Comparison of ENCODE assay signal across 31 cellular contexts in the genomic region with DNA sequence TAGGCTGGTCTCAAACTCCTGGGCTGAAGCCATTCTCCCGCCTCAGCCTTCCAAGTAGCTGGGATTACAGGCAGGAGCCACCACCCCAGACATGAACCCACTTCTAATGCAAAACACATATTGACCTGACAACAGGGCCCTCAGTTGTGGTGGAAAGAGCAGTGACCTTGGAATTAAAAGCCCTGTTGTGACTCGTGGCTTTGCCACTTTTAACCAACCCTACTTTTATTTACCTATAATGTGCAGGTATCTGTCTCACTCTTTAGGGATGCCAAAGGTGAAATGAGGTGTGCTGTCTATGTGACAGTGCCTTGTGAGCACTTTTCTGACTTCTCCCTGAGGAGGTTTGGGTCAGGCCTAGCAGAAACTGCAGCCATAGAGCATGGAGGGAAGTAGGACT.
DNase-seq lines count a peak whose midpoint lies in the region; ATAC-seq and TF ChIP-seq lines count a peak whose summit lies in the region.
"Had no signal": no experiment of that assay in that cellular context is flagged by ENCODE, and none has a peak within 500 bp of the region (broad histone marks: within the 10 kb centered on the region; RNA-seq: fewer than 3 reads in every experiment).

No MANE protein-coding gene starts in this region.

- H3K27ac ChIP-seq in heart right ventricle (peak overlapping the region in 6 of 10 donors; percentile 0 to 85 (median 11)), neutrophil (peak overlapping the region; percentile 43), upper lobe of left lung (peak overlapping the region in 3 of 4 donors; percentile 2 to 64 (median 32)), esophagus squamous epithelium (peak overlapping the region in 2 of 4 donors; percentile 14 to 29)
- H3K27ac ChIP-seq: epithelial cell of prostate, GM23248, Peyer's patch, vagina had no signal

- TF ChIP-seq CTCF in heart right ventricle (IDR thresholded peaks at IDR 0.05) (no peak), neutrophil (IDR thresholded peaks at IDR 0.05) (no peak), upper lobe of left lung (IDR thresholded peaks at IDR 0.05) (no peak), esophagus squamous epithelium (IDR thresholded peaks at IDR 0.05) (no peak)

- H3K36me3 ChIP-seq in heart right ventricle: no peaks in the 10 kb centered on the region
- H3K36me3 ChIP-seq in neutrophil: peaks cover 4% of the 10 kb centered on the region
- H3K36me3 ChIP-seq in upper lobe of left lung: no peaks in the 10 kb centered on the region
- H3K36me3 ChIP-seq in esophagus squamous epithelium: no peaks in the 10 kb centered on the region
- H3K36me3 ChIP-seq: Peyer's patch, vagina had no signal

- no peak overlapping the region for H3K4me3 Mint-ChIP-seq in dendritic cell treated with granulocyte-macrophage colony-stimulating factor and Interleukin-4, amounts not matched to agents 40 ng/mL and 50 ng/mL, for 4 days
- H3K4me3 Mint-ChIP-seq: activated CD8-positive, alpha-beta T cell treated with anti-CD3 and anti-CD28 coated beads, Interleukin-2, amount 10 ng/mL, durations not matched to agents 7 days and 5 days; activated naive CD4-positive, alpha-beta T cell treated with anti-CD3 and anti-CD28 coated beads, Interleukin-2, amount 10 ng/mL, durations not matched to agents 7 days and 5 days; activated T-helper 17 cell treated with anti-CD3 and anti-CD28 coated beads, Interleukin-2, amount 50 U/mL, for 72 hours; HFFc6; immature natural killer cell; mesothelial cell of epicardium; natural killer cell treated with Interleukin-12 subunit alpha and Interleukin-12 subunit beta and Interleukin-15 and Interleukin-18, amount 100 ng/mL, for 72 hours had no signal

- peak overlapping the region; percentile 9 for H3K27ac Mint-ChIP-seq in dendritic cell treated with granulocyte-macrophage colony-stimulating factor and Interleukin-4, amounts not matched to agents 40 ng/mL and 50 ng/mL, for 4 days
- H3K27ac Mint-ChIP-seq: activated CD8-positive, alpha-beta T cell treated with anti-CD3 and anti-CD28 coated beads, Interleukin-2, amount 10 ng/mL, durations not matched to agents 7 days and 5 days; activated naive CD4-positive, alpha-beta T cell treated with anti-CD3 and anti-CD28 coated beads, Interleukin-2, amount 10 ng/mL, durations not matched to agents 7 days and 5 days; activated T-helper 17 cell treated with anti-CD3 and anti-CD28 coated beads, Interleukin-2, amount 50 U/mL, for 72 hours; HFFc6; immature natural killer cell; mesothelial cell of epicardium; natural killer cell treated with Interleukin-12 subunit alpha and Interleukin-12 subunit beta and Interleukin-15 and Interleukin-18, amount 100 ng/mL, for 72 hours had no signal

- TF ChIP-seq POLR2A in upper lobe of left lung (IDR thresholded peaks at IDR 0.05) (no peak), esophagus squamous epithelium (IDR thresholded peaks at IDR 0.05) (no peak)

- no peak for TF ChIP-seq EP300 in upper lobe of left lung (IDR thresholded peaks at IDR 0.05)

- peaks cover 50% of the 10 kb centered on the region for H3K4me1 Mint-ChIP-seq in dendritic cell treated with granulocyte-macrophage colony-stimulating factor and Interleukin-4, amounts not matched to agents 40 ng/mL and 50 ng/mL, for 4 days (ENCODE audit: low read depth)
- H3K4me1 Mint-ChIP-seq: activated naive CD4-positive, alpha-beta T cell treated with anti-CD3 and anti-CD28 coated beads, Interleukin-2, amount 10 ng/mL, durations not matched to agents 7 days and 5 days; activated T-helper 17 cell treated with anti-CD3 and anti-CD28 coated beads, Interleukin-2, amount 50 U/mL, for 72 hours; immature natural killer cell had no signal

- H3K4me1 ChIP-seq in heart right ventricle (peaks cover 33 to 90% (median 82%) of the 10 kb centered on the region in 9 donors), neutrophil (ENCODE audit: control insufficient read depth in 1 of 2, insufficient read depth in 1 of 2, low read depth in 1 of 2, low read length in 1 of 2) (peaks cover 48 to 65% of the 10 kb centered on the region in 2 experiments), upper lobe of left lung (peaks cover 56 to 63% (median 62%) of the 10 kb centered on the region in 4 donors), esophagus squamous epithelium (peaks cover 12 to 81% (median 21%) of the 10 kb centered on the region in 3 donors)

- DNase-seq in heart right ventricle (no peak), left cardiac atrium (no peak), upper lobe of left lung (no peak), esophagus squamous epithelium (lab: John Stamatoyannopoulos, UW) (no peak), NCI-H187 (lab: John Stamatoyannopoulos, UW) (no peak)
- DNase-seq: activated CD4-positive, alpha-beta T cell treated with anti-CD3 and anti-CD28 coated beads for 4 hours; activated CD8-positive, alpha-beta T cell treated with anti-CD3 and anti-CD28 coated beads, Interleukin-2, amount 10 ng/mL, durations not matched to agents 7 days and 5 days; activated naive CD4-positive, alpha-beta T cell treated with anti-CD3 and anti-CD28 coated beads, Interleukin-2, amount 10 ng/mL, durations not matched to agents 7 days and 5 days; amniotic stem cell; Calu3; effector CD8-positive, alpha-beta T cell; GM23248; HFFc6; immature natural killer cell; IMR-90; left ventricle myocardium superior; NCI-H1048; NCI-H1930; NCI-H526; Peyer's patch; SHP77 treated with DMSO at 0.1 percent for 48 hours; stimulated activated naive CD4-positive, alpha-beta T cell had no signal

- H3K27me3 Mint-ChIP-seq in dendritic cell treated with granulocyte-macrophage colony-stimulating factor and Interleukin-4, amounts not matched to agents 40 ng/mL and 50 ng/mL, for 4 days: no peaks in the 10 kb centered on the region
- H3K27me3 Mint-ChIP-seq: activated naive CD4-positive, alpha-beta T cell treated with anti-CD3 and anti-CD28 coated beads, Interleukin-2, amount 10 ng/mL, durations not matched to agents 7 days and 5 days; natural killer cell treated with Interleukin-12 subunit alpha and Interleukin-12 subunit beta and Interleukin-15 and Interleukin-18, amount 100 ng/mL, for 72 hours had no signal

- intact Hi-C loops in heart right ventricle (cut with DNase I): loop anchor here in 1 of 10 donors (10.0 kb wide), 1 partner anchor 81 kb away; no protein-coding TSS in a partner anchor
- intact Hi-C loops in left cardiac atrium (cut with DNase I): no loop called here
- intact Hi-C loops in dendritic cell treated with granulocyte-macrophage colony-stimulating factor and Interleukin-4, amounts not matched to agents 40 ng/mL and 50 ng/mL, for 4 days (cut with micrococcal nuclease): no loop called here
- intact Hi-C loops in esophagus squamous epithelium (cut with DNase I): no loop called here

- H3K27me3 ChIP-seq in heart right ventricle: no peaks in the 10 kb centered on the region
- no peaks in the 10 kb centered on the region for H3K27me3 ChIP-seq in neutrophil
- no peaks in the 10 kb centered on the region for H3K27me3 ChIP-seq in upper lobe of left lung
- no peaks in the 10 kb centered on the region for H3K27me3 ChIP-seq in esophagus squamous epithelium
- H3K27me3 ChIP-seq: Peyer's patch, vagina had no signal

- no peaks in the 10 kb centered on the region for H3K9me3 ChIP-seq in heart right ventricle
- H3K9me3 ChIP-seq in neutrophil: no peaks in the 10 kb centered on the region
- H3K9me3 ChIP-seq in upper lobe of left lung: no peaks in the 10 kb centered on the region
- no peaks in the 10 kb centered on the region for H3K9me3 ChIP-seq in esophagus squamous epithelium
- H3K9me3 ChIP-seq: Peyer's patch, vagina had no signal

- no peak for ATAC-seq in heart right ventricle
- ATAC-seq in left cardiac atrium: no peak
- ATAC-seq in upper lobe of left lung (ENCODE audit: low FRiP score in 2 of 2): no peak
- ATAC-seq in GM18498 (IDR thresholded peaks at IDR 0.05; ENCODE audit: unreplicated experiment): no peak
- ATAC-seq: activated CD8-positive, alpha-beta T cell treated with anti-CD3 and anti-CD28 coated beads, Interleukin-2, amount 10 ng/mL, durations not matched to agents 7 days and 5 days; activated T-helper 17 cell treated with anti-CD3 and anti-CD28 coated beads, Interleukin-2, amount 50 U/mL, for 72 hours; left ventricle myocardium superior had no signal

- H3K9me3 Mint-ChIP-seq in dendritic cell treated with granulocyte-macrophage colony-stimulating factor and Interleukin-4, amounts not matched to agents 40 ng/mL and 50 ng/mL, for 4 days: no peaks in the 10 kb centered on the region
- H3K9me3 Mint-ChIP-seq: activated naive CD4-positive, alpha-beta T cell treated with anti-CD3 and anti-CD28 coated beads, Interleukin-2, amount 10 ng/mL, durations not matched to agents 7 days and 5 days; activated T-helper 17 cell treated with anti-CD3 and anti-CD28 coated beads, Interleukin-2, amount 50 U/mL, for 72 hours; HFFc6; immature natural killer cell; mesothelial cell of epicardium; natural killer cell treated with Interleukin-12 subunit alpha and Interleukin-12 subunit beta and Interleukin-15 and Interleukin-18, amount 100 ng/mL, for 72 hours had no signal

- 79 to 85% methylated on average over 2 of the region's 2 CpGs for WGBS in heart right ventricle, 2 donors
- 71 to 84% methylated on average over 2 of the region's 2 CpGs for WGBS in upper lobe of left lung, 2 donors
- WGBS in esophagus squamous epithelium, 2 donors: 68 to 71% methylated on average over 2 of the region's 2 CpGs

- peaks cover 47% of the 10 kb centered on the region for H3K36me3 Mint-ChIP-seq in dendritic cell treated with granulocyte-macrophage colony-stimulating factor and Interleukin-4, amounts not matched to agents 40 ng/mL and 50 ng/mL, for 4 days (ENCODE audit: low read depth)
- H3K36me3 Mint-ChIP-seq: activated naive CD4-positive, alpha-beta T cell treated with anti-CD3 and anti-CD28 coated beads, Interleukin-2, amount 10 ng/mL, durations not matched to agents 7 days and 5 days; immature natural killer cell; mesothelial cell of epicardium; natural killer cell treated with Interleukin-12 subunit alpha and Interleukin-12 subunit beta and Interleukin-15 and Interleukin-18, amount 100 ng/mL, for 72 hours had no signal

- H3K4me3 ChIP-seq in heart right ventricle (no peak overlapping the region), neutrophil (ENCODE audit: low read depth in 1 of 2, low read length in 1 of 2) (no peak overlapping the region), upper lobe of left lung (no peak overlapping the region), esophagus squamous epithelium (no peak overlapping the region)
- H3K4me3 ChIP-seq: GM23248, Peyer's patch, skin epidermis, vagina had no signal
